21 cellular contexts compared by ENCODE assay signal in the genomic region with DNA sequence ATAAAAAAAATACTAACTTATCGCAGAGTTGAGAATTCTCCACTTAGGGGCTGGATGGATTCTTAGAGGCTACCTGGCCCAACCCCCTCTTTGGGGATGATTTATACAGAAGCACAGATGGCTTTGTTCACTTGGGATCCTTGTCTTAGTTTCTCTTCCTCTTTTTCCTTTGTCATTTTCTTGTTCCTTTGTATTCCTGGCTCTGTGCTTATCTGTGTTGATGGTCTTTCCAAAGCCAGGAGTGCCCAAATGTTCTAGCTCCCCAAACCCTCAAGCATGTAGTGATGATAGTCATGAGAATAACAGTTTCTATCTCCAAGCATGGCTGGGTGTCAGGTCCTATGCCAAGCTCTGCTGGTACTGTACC.
"Had no signal": no experiment of that assay in that cellular context is flagged by ENCODE, and none has a peak within 500 bp of the region (broad histone marks: within the 10 kb centered on the region; RNA-seq: fewer than 3 reads in every experiment).

No MANE protein-coding gene starts in this region.

- H3K9me3 ChIP-seq: esophagus muscularis mucosa, left lung, lower lobe of right lung, spleen, suprapubic skin, tibial artery had no signal

- H3K4me3 ChIP-seq: esophagus muscularis mucosa, left lung, lower lobe of right lung, spleen, suprapubic skin, tibial artery had no signal

- ATAC-seq: activated CD8-positive, alpha-beta T cell treated with anti-CD3 and anti-CD28 coated beads for 36 hours; activated T-cell treated with anti-CD3 and anti-CD28 coated beads, Interleukin-2, amount 50 U/mL, for 4 hours; activated T-helper 17 cell treated with anti-CD3 and anti-CD28 coated beads, Interleukin-2, amount 50 U/mL, for 72 hours; left lung; lower lobe of right lung; right cardiac atrium had no signal

- H3K4me1 ChIP-seq: esophagus muscularis mucosa had no signal

- H3K27ac ChIP-seq: esophagus muscularis mucosa, left lung, lower lobe of right lung, spleen, suprapubic skin, tibial artery had no signal

- FAIRE-seq: islet of Langerhans had no signal

- H3K36me3 ChIP-seq: esophagus muscularis mucosa, left lung, lower lobe of right lung, spleen, suprapubic skin, tibial artery had no signal

- DNase-seq: activated B cell treated with CpG ODN at 0.5 μM for 24 hours; activated CD4-positive, alpha-beta T cell treated with anti-CD3 and anti-CD28 coated beads, Interleukin-2, amount 50 U/mL, for 1 hour; activated CD8-positive, alpha-beta T cell treated with anti-CD3 and anti-CD28 coated beads for 36 hours; activated gamma-delta T cell treated with Interleukin-2 at 50 U/mL for 16 hours; activated naive CD4-positive, alpha-beta T cell treated with anti-CD3 and anti-CD28 coated beads, Interleukin-2, amount 50 U/mL, for 16 hours; activated T-cell treated with anti-CD3 and anti-CD28 coated beads, Interleukin-2, amount 50 U/mL, for 4 hours; amniotic stem cell; central memory CD4-positive, alpha-beta T cell; endodermal cell; foreskin melanocyte; left lung; lower lobe of right lung; mesendoderm; right cardiac atrium; spleen; stimulated activated naive CD4-positive, alpha-beta T cell; tibial artery had no signal
